In the genomic region with DNA sequence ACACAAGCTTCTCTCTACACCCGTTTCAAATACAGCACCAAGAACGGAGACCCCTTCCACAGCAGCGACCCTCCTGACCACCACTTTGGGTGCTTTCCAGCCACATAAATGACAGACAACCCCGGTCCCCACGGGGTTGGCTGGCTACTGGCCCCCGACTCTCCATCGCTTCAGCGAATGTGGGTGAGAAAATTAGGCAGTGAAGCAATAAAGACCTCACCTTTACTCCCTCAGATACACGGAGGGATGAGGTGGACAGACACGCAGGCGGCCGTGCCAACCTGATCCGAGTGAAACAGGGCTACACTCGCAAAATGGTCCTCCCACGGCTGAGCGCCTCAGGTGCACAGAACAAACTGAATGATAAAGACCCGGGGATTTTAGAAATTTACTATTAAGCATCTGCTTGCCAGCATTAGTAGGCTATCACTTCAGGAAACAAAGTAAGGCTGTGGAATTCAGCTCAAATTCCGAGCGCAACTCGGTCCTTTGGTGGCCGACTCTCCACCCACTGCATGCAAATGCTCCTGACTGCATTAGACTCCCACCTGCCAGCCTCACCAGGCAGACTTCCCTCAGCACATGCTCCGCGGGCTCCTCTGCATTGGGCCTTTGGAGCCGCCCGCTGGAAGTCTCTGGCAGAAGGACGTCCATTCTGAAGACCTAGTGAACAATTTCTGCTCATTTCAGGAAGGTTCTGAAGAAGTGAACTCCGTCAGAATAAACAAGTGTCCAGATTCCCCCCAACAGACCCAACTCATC, we compare ENCODE assay signal across 19 cellular contexts. TPM values are rescaled to one million over a fixed set of nuclear protein-coding genes. Genes with fewer than 3 reads are reported as not detected.
A peak's percentile ranks its signal among the peaks of the same experiment; 100 is the strongest.
DNase-seq lines count a peak whose midpoint lies in the region; ATAC-seq and TF ChIP-seq lines count a peak whose summit lies in the region.
"Had no signal": no experiment of that assay in that cellular context is flagged by ENCODE, and none has a peak within 500 bp of the region (broad histone marks: within the 10 kb centered on the region; RNA-seq: fewer than 3 reads in every experiment).

No MANE protein-coding gene starts in this region.

- no peak for TF ChIP-seq CTCF in VCaP (conservative IDR thresholded peaks at IDR 0.05)
- TF ChIP-seq CTCF in body of pancreas (IDR thresholded peaks at IDR 0.05): no peak

- intact Hi-C loops in sciatic nerve (cut with DNase I) (no loop called here), body of pancreas (cut with DNase I) (loop anchor here (5.0 kb wide), 1 partner anchor 433 kb away; no protein-coding TSS in a partner anchor)

- H3K27me3 ChIP-seq in body of pancreas: no peaks in the 10 kb centered on the region
- H3K27me3 ChIP-seq: ascending aorta, uterus had no signal

- no peak overlapping the region for H3K4me3 ChIP-seq in body of pancreas
- H3K4me3 ChIP-seq: ascending aorta, esophagus muscularis mucosa, gastrocnemius medialis, prostate gland, uterus had no signal

- no peaks in the 10 kb centered on the region for H3K9me3 ChIP-seq in body of pancreas
- H3K9me3 ChIP-seq: ascending aorta, esophagus muscularis mucosa, gastrocnemius medialis, prostate gland, uterus had no signal

- ATAC-seq in sciatic nerve: no peak
- no peak for ATAC-seq in body of pancreas
- ATAC-seq: activated naive CD4-positive, alpha-beta T cell treated with anti-CD3 and anti-CD28 coated beads, Interleukin-2, amount 50 U/mL, for 72 hours; activated T-helper 17 cell treated with anti-CD3 and anti-CD28 coated beads, Interleukin-2, amount 50 U/mL, for 72 hours; gastrocnemius medialis; naive thymus-derived CD8-positive, alpha-beta T cell had no signal

- H3K36me3 ChIP-seq in body of pancreas (replicated peaks in 1 of 2; ENCODE audit: insufficient read depth in 1 of 2, low read depth in 2 of 2): no peaks in the 10 kb centered on the region
- H3K36me3 ChIP-seq: ascending aorta, esophagus muscularis mucosa, gastrocnemius medialis, prostate gland, uterus had no signal

- peaks cover 16% of the 10 kb centered on the region for H3K4me1 ChIP-seq in body of pancreas
- H3K4me1 ChIP-seq: prostate gland had no signal

- peak overlapping the region; percentile 61; the same call in 1 of the 2 replicates for H3K27ac ChIP-seq in VCaP
- H3K27ac ChIP-seq in body of pancreas: no peak overlapping the region
- H3K27ac ChIP-seq: ascending aorta, esophagus muscularis mucosa, gastrocnemius medialis, KMS-11, prostate gland, uterus had no signal

- WGBS in body of pancreas, 2 donors: 54 to 68% methylated on average over 26 to 27 of the region's 27 CpGs

- DNase-seq in GM03348 (ENCODE audit: low spot score) (peak; percentile 1), islet precursor cell (peak; percentile 42), sciatic nerve (ENCODE audit: low spot score) (peak; percentile 28), body of pancreas (no peak), NCI-H2107 (lab: John Stamatoyannopoulos, UW) (no peak)
- DNase-seq in effector CD8-positive, alpha-beta T cell (lab: John Stamatoyannopoulos, UW): no peak
- DNase-seq: CD4-positive, alpha-beta memory T cell; effector CD4-positive, alpha-beta T cell; gastrocnemius medialis; MV-4-11; uterus had no signal

- no peak for TF ChIP-seq POLR2A in body of pancreas (IDR thresholded peaks at IDR 0.05)

RNA-seq across cellular contexts. Expression of gene EFCAB6, which starts 12.8 kb away (rescaled TPM):
- total RNA-seq in sciatic nerve: 4.4 TPM
- total RNA-seq in body of pancreas: 1 to 10 TPM; 4.0 to 4.4 TPM

RNA-seq across cellular contexts. Expression of gene SULT4A1, which starts 37.4 kb away (rescaled TPM):
- total RNA-seq in sciatic nerve (0.27 TPM), body of pancreas (under 1 TPM in 1 of 2 donors, not detected in 1; 0.26 TPM)
- total RNA-seq: ascending aorta; CD4-positive, alpha-beta memory T cell; gastrocnemius medialis; naive thymus-derived CD8-positive, alpha-beta T cell had no signal

Comparison
In these comparisons a context has a peak if more than half of its experiments do, and no peak if none do; other contexts are left out.
1. DNase-seq: peak in GM03348 (single experiment), islet precursor cell (single experiment) and sciatic nerve (single experiment); none in body of pancreas (0 of 4), NCI-H2107 (single experiment) and effector CD8-positive, alpha-beta T cell (single experiment).